ENCODE assay signal across 11 cellular contexts in the genomic region with DNA sequence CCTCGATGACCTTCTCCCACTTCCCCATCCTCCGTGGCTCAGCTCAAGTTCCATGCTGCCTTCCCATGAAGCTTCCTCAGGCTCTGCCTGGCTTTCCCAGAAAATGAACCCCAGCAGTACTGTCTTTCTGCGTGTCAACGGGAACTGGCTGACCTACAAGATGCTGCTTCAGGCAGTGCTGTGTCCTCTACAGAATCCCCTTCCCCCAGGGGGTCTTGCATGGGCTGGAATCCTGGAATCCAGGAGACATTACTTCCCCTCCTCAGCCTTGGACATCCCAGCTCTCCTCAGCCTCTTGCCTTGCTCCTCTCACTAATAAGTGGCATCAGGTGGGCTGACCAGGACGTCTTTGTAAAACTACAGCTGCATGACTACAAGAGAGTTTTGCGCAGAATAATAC. TPM values are rescaled to one million over a fixed set of nuclear protein-coding genes. Genes with fewer than 3 reads are reported as not detected.
DNase-seq lines count a peak whose midpoint lies in the region; ATAC-seq and TF ChIP-seq lines count a peak whose summit lies in the region.
"Had no signal": no experiment of that assay in that cellular context is flagged by ENCODE, and none has a peak within 500 bp of the region (broad histone marks: within the 10 kb centered on the region; RNA-seq: fewer than 3 reads in every experiment).

No MANE protein-coding gene starts in this region.

- WGBS in esophagus squamous epithelium, 2 donors: 60 to 78% methylated on average over 5 to 6 of the region's 6 CpGs

- no peaks in the 10 kb centered on the region for H3K36me3 ChIP-seq in CD8-positive, alpha-beta T cell (ENCODE audit: insufficient read depth, low read length)
- H3K36me3 ChIP-seq in OCI-LY3 (replicated peaks; ENCODE audit: low read depth, low read length) (peaks cover 51% of the 10 kb centered on the region), esophagus squamous epithelium (peaks cover 0 to 37% (median 0%) of the 10 kb centered on the region in 3 donors), parathyroid adenoma (ENCODE audit: control insufficient read depth, insufficient read depth, low read length) (no peaks in the 10 kb centered on the region), WERI-Rb-1 (peaks cover 31% of the 10 kb centered on the region)

- no peak for TF ChIP-seq POLR2A in esophagus squamous epithelium (IDR thresholded peaks at IDR 0.05)

- no peak overlapping the region for H3K27ac ChIP-seq in CD8-positive, alpha-beta T cell (ENCODE audit: low read depth, low read length)
- peak overlapping the region; percentile 76 for H3K27ac ChIP-seq in OCI-LY3 (ENCODE audit: low read length)
- H3K27ac ChIP-seq in esophagus squamous epithelium: peak overlapping the region; percentile 16 to 58 (median 40)
- H3K27ac ChIP-seq in parathyroid adenoma: peak overlapping the region; percentile 40
- no peak overlapping the region for H3K27ac ChIP-seq in WERI-Rb-1

- no peaks in the 10 kb centered on the region for H3K27me3 Mint-ChIP-seq in CD8-positive, alpha-beta T cell (ENCODE audit: low read depth)

- no peaks in the 10 kb centered on the region for H3K9me3 Mint-ChIP-seq in CD8-positive, alpha-beta T cell

- no peak for TF ChIP-seq CTCF in CD8-positive, alpha-beta T cell (IDR thresholded peaks at IDR 0.05)
- TF ChIP-seq CTCF in OCI-LY3 (IDR thresholded peaks at IDR 0.05; ENCODE audit: low read depth, low read length) (no peak), esophagus squamous epithelium (IDR thresholded peaks at IDR 0.05) (no peak), parathyroid adenoma (IDR thresholded peaks at IDR 0.05) (no peak), WERI-Rb-1 (IDR thresholded peaks at IDR 0.05; ENCODE audit: low read depth, low read length) (no peak)

- peak overlapping the region; percentile 8; the same call in 1 of the 2 replicates for H3K9ac ChIP-seq in OCI-LY3 (ENCODE audit: low read length)
- no peak overlapping the region for H3K9ac ChIP-seq in parathyroid adenoma

- no peak for ATAC-seq in CD8-positive, alpha-beta T cell
- no peak for ATAC-seq in GM18498 (IDR thresholded peaks at IDR 0.05; ENCODE audit: unreplicated experiment)

- H2AFZ ChIP-seq in OCI-LY3 (ENCODE audit: low read depth, low read length) (no peak overlapping the region), parathyroid adenoma (no peak overlapping the region)

- H4K20me1 ChIP-seq in OCI-LY3 (ENCODE audit: insufficient read depth, low read length): peaks cover 76% of the 10 kb centered on the region

- peak overlapping the region; percentile 53 for H3K4me3 Mint-ChIP-seq in CD8-positive, alpha-beta T cell

- peak in 1 of 7 experiments; percentile 5 for DNase-seq in CD8-positive, alpha-beta T cell
- DNase-seq in esophagus squamous epithelium (lab: John Stamatoyannopoulos, UW): no peak
- DNase-seq in GOT3 (lab: John Stamatoyannopoulos, UW): no peak
- no peak for DNase-seq in WERI-Rb-1
- DNase-seq in stimulated activated CD4-positive, alpha-beta T cell treated with anti-CD3 and anti-CD28 coated beads, Interleukin-1b, Interleukin-23, amount 100 ng/mL, for 48 hours: no peak
- DNase-seq: central memory CD4-positive, alpha-beta T cell; NCI-H2029 treated with DMSO at 0.1 percent for 48 hours; stimulated activated CD4-positive, alpha-beta T cell treated with anti-CD3 and anti-CD28 coated beads, Interleukin-2, amount 100 ng/mL, for 24 hours had no signal

- H3K36me3 Mint-ChIP-seq in CD8-positive, alpha-beta T cell: peaks cover 55% of the 10 kb centered on the region

- H3K4me2 ChIP-seq in OCI-LY3 (ENCODE audit: low read length): peak overlapping the region; percentile 64
- peak overlapping the region; percentile 3 for H3K4me2 ChIP-seq in parathyroid adenoma (ENCODE audit: low read length)

- H3K4me1 Mint-ChIP-seq in CD8-positive, alpha-beta T cell (ENCODE audit: low read depth): peaks cover 84% of the 10 kb centered on the region

- POLR2A ChIA-PET in CD8-positive, alpha-beta T cell (lab: Charles Lee): interaction anchor here (1.3 kb wide), 1 partner anchor 8 kb away, joined by 3 read pairs; the partner anchor contains the start of gene NBEAL2

- H3K79me2 ChIP-seq in OCI-LY3 (ENCODE audit: low read length) (peaks cover 100% of the 10 kb centered on the region), parathyroid adenoma (peaks cover 82% of the 10 kb centered on the region)

- peak overlapping the region; percentile 83 for H3K27ac Mint-ChIP-seq in CD8-positive, alpha-beta T cell

- H3K27me3 ChIP-seq in CD8-positive, alpha-beta T cell (ENCODE audit: insufficient read depth, low read length): no peaks in the 10 kb centered on the region
- H3K27me3 ChIP-seq in OCI-LY3 (ENCODE audit: low read depth, low read length) (no peaks in the 10 kb centered on the region), esophagus squamous epithelium (no peaks in the 10 kb centered on the region), parathyroid adenoma (ENCODE audit: control insufficient read depth, insufficient read depth, low read length) (no peaks in the 10 kb centered on the region), WERI-Rb-1 (ENCODE audit: insufficient read depth, low read depth, severe bottlenecking) (no peaks in the 10 kb centered on the region)

- H3K4me3 ChIP-seq in CD8-positive, alpha-beta T cell (ENCODE audit: low read depth, low read length): no peak overlapping the region
- H3K4me3 ChIP-seq in OCI-LY3 (ENCODE audit: low read length): peak overlapping the region; percentile 30; the same call in 1 of the 2 replicates
- H3K4me3 ChIP-seq in esophagus squamous epithelium: no peak overlapping the region
- H3K4me3 ChIP-seq in parathyroid adenoma (ENCODE audit: low read depth, low read length): no peak overlapping the region
- H3K4me3 ChIP-seq in WERI-Rb-1 (ENCODE audit: low read depth, low read length): no peak overlapping the region

- intact Hi-C loops in CD8-positive, alpha-beta T cell (cut with DNase I, micrococcal nuclease): no loop called here
- intact Hi-C loops in esophagus squamous epithelium (cut with DNase I): no loop called here

- CTCF ChIA-PET in CD8-positive, alpha-beta T cell (lab: Charles Lee): interaction anchor here (1.0 to 1.3 kb wide), 3 partner anchors 12 to 105 kb away, joined by 3 read pairs; no protein-coding TSS in a partner anchor

- peaks cover 79% of the 10 kb centered on the region for H3K4me1 ChIP-seq in CD8-positive, alpha-beta T cell (ENCODE audit: insufficient read depth, low read length)
- peaks cover 44% of the 10 kb centered on the region for H3K4me1 ChIP-seq in OCI-LY3 (ENCODE audit: low read length)
- H3K4me1 ChIP-seq in esophagus squamous epithelium: peaks cover 44 to 98% (median 57%) of the 10 kb centered on the region in 3 donors
- H3K4me1 ChIP-seq in parathyroid adenoma: peaks cover 25% of the 10 kb centered on the region

- H3K9me3 ChIP-seq in CD8-positive, alpha-beta T cell (ENCODE audit: low read length): no peaks in the 10 kb centered on the region
- H3K9me3 ChIP-seq in OCI-LY3 (ENCODE audit: insufficient read depth, low read length) (no peaks in the 10 kb centered on the region), esophagus squamous epithelium (no peaks in the 10 kb centered on the region), parathyroid adenoma (ENCODE audit: control insufficient read depth, low read length) (no peaks in the 10 kb centered on the region), WERI-Rb-1 (ENCODE audit: severe bottlenecking) (no peaks in the 10 kb centered on the region)

RNA-seq across cellular contexts. Expression of gene CCDC12, which starts 5.4 kb away (rescaled TPM):
- 100 to 1,000 TPM in 1 of 2 experiments, 10 to 100 TPM in 1; 99.9 to 107 TPM for total RNA-seq in CD8-positive, alpha-beta T cell
- 10 to 100 TPM; 55.5 to 87.5 (median 67.5) TPM for total RNA-seq in esophagus squamous epithelium

RNA-seq across cellular contexts. Expression of gene NBEAL2, which starts 8.3 kb away (rescaled TPM):
- 100 to 1,000 TPM; 187 to 201 TPM for total RNA-seq in CD8-positive, alpha-beta T cell
- 100 to 1,000 TPM; 128 to 297 (median 185) TPM for total RNA-seq in esophagus squamous epithelium

Comparison
In these comparisons a context has a peak if more than half of its experiments do, and no peak if none do; other contexts are left out.
1. H3K27ac ChIP-seq: peak in OCI-LY3 (single experiment), esophagus squamous epithelium (4 of 4) and parathyroid adenoma (single experiment); none in CD8-positive, alpha-beta T cell (single experiment) and WERI-Rb-1 (single experiment).